17 cellular contexts compared by ENCODE assay signal in the genomic region with DNA sequence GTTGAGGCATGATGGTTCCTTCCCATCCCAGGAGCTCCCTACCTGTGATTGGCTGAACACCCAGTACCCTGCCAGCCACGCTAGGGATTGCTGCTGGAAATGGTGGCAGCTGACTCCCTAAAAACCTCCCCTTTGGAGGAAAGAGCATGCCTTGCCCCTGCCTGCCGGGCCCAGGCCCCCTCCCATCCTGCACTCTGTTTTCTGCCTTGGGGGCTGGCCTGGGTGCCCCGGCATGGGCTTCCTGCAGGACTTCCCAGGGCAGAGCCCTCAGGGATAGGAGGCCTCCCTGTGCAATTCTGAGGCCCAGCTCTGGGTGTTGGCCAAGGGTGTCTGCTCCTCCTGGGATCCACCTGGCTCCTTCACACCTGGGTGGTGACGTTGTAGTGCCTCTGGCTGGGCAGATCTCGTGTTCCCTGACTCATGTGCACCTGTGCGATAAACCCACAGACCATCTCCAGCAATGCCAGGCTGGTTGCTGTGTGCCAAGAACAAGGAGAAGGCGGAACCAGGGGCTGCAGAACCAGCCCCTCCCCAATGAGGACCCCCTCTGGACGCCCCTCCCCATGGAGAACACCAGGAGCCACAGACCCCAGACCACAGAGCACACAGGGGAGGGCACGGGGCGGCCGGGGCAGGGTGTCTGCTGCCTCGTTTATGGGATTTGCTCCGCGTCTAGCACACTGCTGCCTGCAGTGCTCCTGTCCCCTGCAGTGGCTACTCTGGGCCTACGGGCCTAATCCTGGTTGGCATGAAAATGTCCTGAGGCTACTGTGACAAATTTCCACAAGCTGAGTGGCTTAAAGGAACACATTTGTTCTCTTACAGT.
"Had no signal": no experiment of that assay in that cellular context is flagged by ENCODE, and none has a peak within 500 bp of the region (broad histone marks: within the 10 kb centered on the region; RNA-seq: fewer than 3 reads in every experiment).

No MANE protein-coding gene starts in this region.

- H3K27me3 ChIP-seq: brain microvascular endothelial cell, hepatocyte, tibial artery had no signal

- DNase-seq: activated CD4-positive, alpha-beta T cell treated with anti-CD3 and anti-CD28 coated beads, Interleukin-2, amount 10 ng/mL, durations not matched to agents 7 days and 5 days; activated CD8-positive, alpha-beta T cell treated with anti-CD3 and anti-CD28 coated beads, Interleukin-2, amount 10 ng/mL, durations not matched to agents 7 days and 5 days; activated effector memory CD4-positive, alpha-beta T cell treated with Interleukin-2 at 50 U/mL for 16 hours; activated naive CD4-positive, alpha-beta T cell treated with anti-CD3 and anti-CD28 coated beads, Interleukin-2, amount 10 ng/mL, durations not matched to agents 7 days and 5 days; activated naive CD8-positive, alpha-beta T cell treated with anti-CD3 and anti-CD28 coated beads, Interleukin-2, amount 50 U/mL, for 24 hours; activated T-cell treated with anti-CD3 and anti-CD28 coated beads, Interleukin-2, amount 50 U/mL, for 24 hours; anterior cingulate cortex; brain microvascular endothelial cell; foreskin fibroblast; left colon; lower lobe of right lung; midbrain; occipital lobe; stimulated activated naive B cell treated with anti-CD40 and anti-IgM and Interleukin-4, amounts not matched to agents 10 μg/mL and 1 μg/mL and 100 μg/mL, for 72 hours; tibial artery had no signal

- H3K27ac ChIP-seq: brain microvascular endothelial cell, coronary artery, hepatocyte, lower lobe of right lung, tibial artery had no signal

- H3K4me3 ChIP-seq: coronary artery, hepatocyte, lower lobe of right lung, tibial artery had no signal

- H3K9me3 ChIP-seq: lower lobe of right lung, tibial artery had no signal
